In the genomic region with DNA sequence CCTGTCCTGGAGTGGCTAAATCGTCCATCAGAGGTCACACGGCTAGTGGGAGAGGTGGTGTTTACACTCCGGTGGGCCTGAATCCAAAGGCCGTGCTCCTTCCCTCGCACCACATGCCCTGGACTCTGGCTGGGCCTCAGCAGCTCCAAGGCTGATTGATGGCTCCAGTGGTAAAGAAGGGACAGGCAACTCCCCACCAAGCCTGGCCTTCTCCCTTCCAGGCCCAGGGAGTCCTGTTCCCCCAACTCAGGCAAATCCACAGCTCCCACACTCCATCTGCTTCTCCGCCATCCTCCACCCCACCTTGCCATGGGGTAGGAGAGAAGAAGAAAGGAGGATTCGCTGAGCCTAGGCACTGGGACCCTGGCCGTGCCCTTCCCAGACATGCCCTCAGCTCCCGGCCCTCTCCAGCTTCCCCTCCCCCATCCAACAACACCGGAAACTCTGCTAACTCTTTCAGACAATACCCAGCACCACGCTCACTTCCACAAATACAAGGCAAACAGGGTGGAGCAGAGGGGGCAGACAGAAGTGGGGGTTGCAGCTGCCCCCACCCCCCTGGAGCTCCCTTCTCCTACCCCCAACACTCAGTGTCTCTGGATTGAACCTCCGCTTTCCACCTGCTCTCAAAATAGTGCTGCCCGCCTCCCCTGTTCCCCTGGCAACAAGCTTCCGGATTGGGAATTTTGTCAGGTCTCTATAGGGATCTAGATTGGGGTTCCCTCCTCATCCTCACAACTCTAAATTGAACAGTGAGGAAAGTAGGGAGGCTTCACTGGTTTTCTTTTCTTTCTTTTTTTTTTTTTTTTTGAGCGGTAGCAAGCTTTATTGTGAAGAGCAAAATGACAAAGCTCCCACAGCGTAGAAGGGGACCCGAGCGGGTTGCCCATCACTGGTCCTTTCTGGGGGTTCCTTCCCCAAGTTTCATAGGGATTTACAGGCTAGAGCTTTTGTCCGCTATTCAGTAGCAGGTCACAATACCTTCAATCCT, we compare ENCODE assay signal across 6 cellular contexts. TPM values are rescaled to one million over a fixed set of nuclear protein-coding genes. Genes with fewer than 3 reads are reported as not detected.
DNase-seq lines count a peak whose midpoint lies in the region; ATAC-seq, FAIRE-seq and TF ChIP-seq lines count a peak whose summit lies in the region.

No MANE protein-coding gene starts in this region.

- 29 to 32% methylated on average over 19 of the region's 19 CpGs for WGBS in aorta, 2 donors

- H3K27me3 Mint-ChIP-seq in neural crest cell (ENCODE audit: low read depth): no peaks in the 10 kb centered on the region

- no peak for ATAC-seq in HG03342 (IDR thresholded peaks at IDR 0.05; ENCODE audit: unreplicated experiment)
- no peak for ATAC-seq in aorta (ENCODE audit: low FRiP score)

- peaks cover 10% of the 10 kb centered on the region for H3K36me3 Mint-ChIP-seq in neural crest cell (ENCODE audit: low read depth)

- H3K9me3 Mint-ChIP-seq in neural crest cell: no peaks in the 10 kb centered on the region

- no peak for FAIRE-seq in RCC 7860 (lab: Jason Lieb, UNC)

- intact Hi-C loops in aorta (cut with DNase I): no loop called here

- TF ChIP-seq CTCF in neural crest cell (conservative IDR thresholded peaks at IDR 0.05): no peak

- H3K4me1 Mint-ChIP-seq in neural crest cell: peaks cover 53% of the 10 kb centered on the region

- no peak overlapping the region for H3K4me3 ChIP-seq in aorta (ENCODE audit: low read length in 2 of 2)

- no peaks in the 10 kb centered on the region for H3K27me3 ChIP-seq in aorta (ENCODE audit: control insufficient read depth in 1 of 2, insufficient read depth in 2 of 2, low read length in 1 of 2)

- H3K36me3 ChIP-seq in aorta (ENCODE audit: control insufficient read depth in 1 of 2, insufficient read depth in 2 of 2, low read length in 1 of 2): peaks cover 0 to 9% of the 10 kb centered on the region in 2 donors

- in situ Hi-C loops in KBM-7 (cut with MboI; ENCODE audit: low pct_unique_long_range_greater_than_20kb, low sequenced_read_pairs): no loop called here

- DNase-seq in KBM-7 (peak; percentile 71), cerebellar cortex (ENCODE audit: low spot score) (peak; percentile 53), neural crest cell (ENCODE audit: low read depth, low spot score) (no peak), RCC 7860 (ENCODE audit: low spot score) (no peak), aorta (no peak)

- H3K4me3 Mint-ChIP-seq in neural crest cell: peak overlapping the region; percentile 29

- no peaks in the 10 kb centered on the region for H3K9me3 ChIP-seq in aorta (ENCODE audit: control insufficient read depth, low read length)

- peak overlapping the region; percentile 93 for H3K27ac Mint-ChIP-seq in neural crest cell (ENCODE audit: unreplicated experiment)

- H3K4me1 ChIP-seq in aorta (ENCODE audit: control insufficient read depth in 1 of 2, insufficient read depth in 2 of 2, low read length in 2 of 2): no peaks in the 10 kb centered on the region

- peak overlapping the region in 1 of 2 donors; percentile 65 for H3K27ac ChIP-seq in aorta (ENCODE audit: low read depth in 1 of 2, low read length in 2 of 2)

RNA-seq across cellular contexts. Expression of a gene that starts 10.6 kb away (rescaled TPM):
- 97.6 and 101 TPM in 2 replicates for total RNA-seq in neural crest cell
- total RNA-seq in aorta: 100 to 1,000 TPM; 175 to 217 TPM
- 10 to 100 TPM; 58.3 to 58.9 TPM for polyA plus RNA-seq in aorta

RNA-seq across cellular contexts. Expression of a gene that starts 26.3 kb away (rescaled TPM):
- not detected in 2 replicates for total RNA-seq in neural crest cell
- not detected for total RNA-seq in aorta
- polyA plus RNA-seq in aorta: not detected

RNA-seq across cellular contexts. Expression of a gene that starts 33.5 kb away (rescaled TPM):
- 69.9 and 71.2 TPM in 2 replicates for total RNA-seq in neural crest cell
- total RNA-seq in aorta: 10 to 100 TPM; 47.0 to 60.5 TPM
- 10 to 100 TPM in 1 of 2 donors, 1 to 10 TPM in 1; 6.8 to 49.5 TPM for polyA plus RNA-seq in aorta

RNA-seq across cellular contexts. Expression of a gene that starts 53.0 kb away (rescaled TPM):
- total RNA-seq in neural crest cell (236 and 255 TPM in 2 replicates), aorta (100 to 1,000 TPM; 151 to 152 TPM)
- polyA plus RNA-seq in aorta: 100 to 1,000 TPM; 232 to 245 TPM

RNA-seq across cellular contexts. Expression of a gene that starts 56.6 kb away (rescaled TPM):
- 34.5 and 35.3 TPM in 2 replicates for total RNA-seq in neural crest cell
- 10 to 100 TPM; 49.6 to 49.9 TPM for total RNA-seq in aorta
- 10 to 100 TPM; 16.4 to 19.0 TPM for polyA plus RNA-seq in aorta

Comparison
In these comparisons a context has a peak if more than half of its experiments do, and no peak if none do; other contexts are left out.
1. DNase-seq: peak in KBM-7 (single experiment) and cerebellar cortex (single experiment); none in neural crest cell (single experiment), RCC 7860 (single experiment) and aorta (0 of 2).